In the genomic region with DNA sequence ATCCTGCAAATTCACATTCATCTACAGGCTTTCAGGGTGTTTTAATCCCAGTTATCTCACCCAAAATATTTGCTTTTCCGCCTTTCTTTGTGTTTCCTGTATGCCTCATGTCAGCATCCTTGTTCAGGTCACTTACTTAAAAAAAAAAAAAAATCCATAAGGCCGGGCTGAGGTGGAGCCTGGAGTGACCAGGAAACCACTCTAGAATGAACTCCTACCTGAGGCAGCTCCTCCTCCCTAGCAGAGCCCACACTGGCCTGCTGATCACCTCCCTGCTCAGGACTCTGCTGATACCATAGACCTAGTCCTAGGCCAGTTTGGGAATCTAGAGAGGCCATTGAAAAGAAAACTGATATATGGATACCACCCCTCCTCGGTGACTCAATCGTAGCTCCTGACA, we compare ENCODE assay signal across 18 cellular contexts. TPM values are rescaled to one million over a fixed set of nuclear protein-coding genes. Genes with fewer than 3 reads are reported as not detected.
DNase-seq lines count a peak whose midpoint lies in the region; ATAC-seq and TF ChIP-seq lines count a peak whose summit lies in the region.
"Had no signal": no experiment of that assay in that cellular context is flagged by ENCODE, and none has a peak within 500 bp of the region (broad histone marks: within the 10 kb centered on the region; RNA-seq: fewer than 3 reads in every experiment).

No MANE protein-coding gene starts in this region.

- no peaks in the 10 kb centered on the region for H3K36me3 ChIP-seq in subcutaneous abdominal adipose tissue (ENCODE audit: control insufficient read depth in 5 of 5, insufficient read depth in 5 of 5, low read length in 5 of 5)
- H3K36me3 ChIP-seq: BLaER1 had no signal

- H3K27ac ChIP-seq in subcutaneous abdominal adipose tissue (ENCODE audit: low read depth, low read length) = peak overlapping the region; percentile 85
- H3K27ac ChIP-seq: BLaER1, GM23248, HL-60 had no signal

- H3K36me3 Mint-ChIP-seq in Calu3 (ENCODE audit: insufficient read depth, unreplicated experiment) = no peaks in the 10 kb centered on the region
- H3K36me3 Mint-ChIP-seq: CD4-positive, CD25-positive, alpha-beta regulatory T cell had no signal

- no peak overlapping the region for H3K27ac Mint-ChIP-seq in Calu3 (ENCODE audit: unreplicated experiment)
- H3K27ac Mint-ChIP-seq: CD4-positive, CD25-positive, alpha-beta regulatory T cell had no signal

- H3K9me3 Mint-ChIP-seq in Calu3 (ENCODE audit: low read depth, unreplicated experiment) = no peaks in the 10 kb centered on the region

- intact Hi-C loops in Calu3 (cut with micrococcal nuclease; ENCODE audit: unreplicated experiment) = no loop called here
- intact Hi-C loops in left colon (cut with DNase I, micrococcal nuclease) = no loop called here

- no peaks in the 10 kb centered on the region for H3K4me1 Mint-ChIP-seq in Calu3 (ENCODE audit: low read depth, unreplicated experiment)

- TF ChIP-seq CTCF in Calu3 (IDR thresholded peaks at IDR 0.05; ENCODE audit: unreplicated experiment) = no peak

- H3K9ac ChIP-seq in subcutaneous abdominal adipose tissue (ENCODE audit: low read length in 5 of 5) = no peak overlapping the region
- H3K9ac ChIP-seq: BLaER1, GM23248 had no signal

- H3K4me3 ChIP-seq in subcutaneous abdominal adipose tissue (ENCODE audit: low read depth in 1 of 5, low read length in 5 of 5) = no peak overlapping the region
- H3K4me3 ChIP-seq: BLaER1, GM23248 had no signal

- peaks cover 4 to 37% (median 31%) of the 10 kb centered on the region in 5 donors for H3K4me1 ChIP-seq in subcutaneous abdominal adipose tissue (ENCODE audit: control insufficient read depth in 5 of 5, insufficient read depth in 5 of 5, low read length in 5 of 5)
- H3K4me1 ChIP-seq: BLaER1 had no signal

- H3K4me3 Mint-ChIP-seq in Calu3 (ENCODE audit: low read depth, unreplicated experiment) = no peak overlapping the region
- H3K4me3 Mint-ChIP-seq: CD4-positive, CD25-positive, alpha-beta regulatory T cell had no signal

- no TSS peak for BruUV-seq in Calu3 (replicated peaks; lab: Mats Ljungman, UMichigan)

- no peaks in the 10 kb centered on the region for H3K27me3 ChIP-seq in subcutaneous abdominal adipose tissue (ENCODE audit: control insufficient read depth in 5 of 5, insufficient read depth in 4 of 5, low read length in 5 of 5)
- H3K27me3 ChIP-seq: BLaER1 had no signal

- CTCF ChIA-PET in Calu3 (lab: Charles Lee) = interaction anchor here (0.6 kb wide), 1 partner anchor 21 kb away, joined by 3 read pairs; no protein-coding TSS in a partner anchor

- H3K9me3 ChIP-seq in subcutaneous abdominal adipose tissue (ENCODE audit: control insufficient read depth in 5 of 5, low read length in 5 of 5) = no peaks in the 10 kb centered on the region
- H3K9me3 ChIP-seq: BLaER1 had no signal

- ATAC-seq in left colon = peak; percentile 85
- ATAC-seq: HCT116 had no signal

- peaks cover 8% of the 10 kb centered on the region for H3K27me3 Mint-ChIP-seq in Calu3 (ENCODE audit: unreplicated experiment)

- DNase-seq in Calu3 (peak; percentile 9), NCI-H146 (lab: John Stamatoyannopoulos, UW) (peak; percentile 54), left colon (peak in 1 of 2 donors; percentile 12), CD1c-positive myeloid dendritic cell (ENCODE audit: extremely low spot score) (no peak), T-helper 1 cell (no peak), kidney tubule cell (ENCODE audit: low spot score) (no peak)
- DNase-seq: 8988T; AML-193; CD4-positive, CD25-positive, alpha-beta regulatory T cell; DND-41; GDM1; GM23248; IMR-90; KBM-7 had no signal

RNA-seq across cellular contexts. Expression of a gene that starts 8.7 kb away (rescaled TPM):
- total RNA-seq in Calu3 (2022) (3.9 and 7.5 TPM in 2 replicates), left colon (1 to 10 TPM; 1.7 to 3.3 TPM)

RNA-seq across cellular contexts. Expression of a gene that starts 42.2 kb away (rescaled TPM):
- total RNA-seq in Calu3 (2022) (not detected in 2 replicates), left colon (100 to 1,000 TPM; 169 to 204 TPM)
- total RNA-seq: CD4-positive, CD25-positive, alpha-beta regulatory T cell; GM23248; IMR-90 had no signal

RNA-seq across cellular contexts. Expression of a gene that starts 55.2 kb away (rescaled TPM):
- total RNA-seq in Calu3 (2022) (18.5 and 26.6 TPM in 2 replicates), left colon (10 to 100 TPM; 15.9 to 22.4 TPM)

Comparison
In these comparisons a context has a peak if more than half of its experiments do, and no peak if none do; other contexts are left out.
1. DNase-seq: peak in Calu3 (single experiment) and NCI-H146 (single experiment); none in CD1c-positive myeloid dendritic cell (single experiment), T-helper 1 cell (0 of 5) and kidney tubule cell (single experiment).
2. RNA of a gene that starts 42.2 kb away (total RNA-seq): 169 to 204 TPM in left colon; not detected in Calu3; every median in the first group is over 100 times any median in the second.